Comparison of ENCODE assay signal across 8 cellular contexts in genomic region chr21:36060159-36060921, GRCh38. TPM values are rescaled to one million over a fixed set of nuclear protein-coding genes. Genes with fewer than 3 reads are reported as not detected.
A peak's percentile ranks its signal among the peaks of the same experiment; 100 is the strongest.
DNase-seq lines count a peak whose midpoint lies in the region; ATAC-seq and TF ChIP-seq lines count a peak whose summit lies in the region.

Gene SETD4 (minus strand): TSS chr21:36060526. CDS start chr21:36058888, 1,638 bp downstream.

- H3K79me2 ChIP-seq in PC-9 (ENCODE audit: low read depth) = peaks cover 20% of the 10 kb centered on the region

- WGBS in esophagus, 2 donors = 0% methylated on average over 57 of the region's 57 CpGs

- intact Hi-C loops in PC-9 (cut with micrococcal nuclease; ENCODE audit: unreplicated experiment) = loop anchor here (1.0 to 5.0 kb wide), 2 partner anchors 53 to 147 kb away; no protein-coding TSS in a partner anchor

- POLR2A ChIA-PET in PC-9 (lab: Charles Lee; ENCODE audit: unreplicated experiment) = interaction anchor here (0.5 to 1.0 kb wide), 2 partner anchors 9 to 19 kb away, joined by 4 to 8 read pairs; partner anchors contain the start of gene CBR1

- peak within 1 kb of the TSS; percentile 88 for H2AFZ ChIP-seq in PC-9

- CTCF ChIA-PET in PC-9 (lab: Charles Lee) = no interaction called here

- H3K9me3 ChIP-seq in PC-9 (ENCODE audit: insufficient read depth, low read depth) (no peaks in the 10 kb centered on the region), esophagus (ENCODE audit: control insufficient read depth in 2 of 2, insufficient read depth in 1 of 2, low read depth in 1 of 2, low read length in 1 of 2) (no peaks in the 10 kb centered on the region), muscle layer of colon (ENCODE audit: low read length) (no peaks in the 10 kb centered on the region)

- H3K9ac ChIP-seq in muscle layer of colon (ENCODE audit: low read length) = peak within 1 kb of the TSS; percentile 6

- H3K36me3 ChIP-seq in PC-9 (ENCODE audit: low read depth) (peaks cover 5% of the 10 kb centered on the region; the same call in 1 of the 2 replicates), esophagus (ENCODE audit: control insufficient read depth in 2 of 2, insufficient read depth in 2 of 2, low read length in 1 of 2) (peaks cover 3 to 13% of the 10 kb centered on the region in 2 donors), muscle layer of colon (ENCODE audit: insufficient read depth, low read length) (peaks cover 32% of the 10 kb centered on the region)

- TSS peak; percentile 96 for BruUV-seq in PC-9 (replicated peaks; lab: Mats Ljungman, UMichigan)

- peak within 1 kb of the TSS; percentile 99 for H3K4me3 ChIP-seq in Jurkat, Clone E6-1 (ENCODE audit: low read length)
- peak within 1 kb of the TSS; percentile 96 for H3K4me3 ChIP-seq in PC-9
- H3K4me3 ChIP-seq in esophagus (ENCODE audit: low read depth in 1 of 2, low read length in 2 of 2) = peak within 1 kb of the TSS; percentile 71 to 99
- peak within 1 kb of the TSS; percentile 71 to 75 for H3K4me3 ChIP-seq in muscle layer of colon (ENCODE audit: low read depth in 1 of 2, low read length in 2 of 2)

- peaks cover 16% of the 10 kb centered on the region for H3K4me1 ChIP-seq in PC-9 (replicated peaks; ENCODE audit: insufficient read depth)
- no peaks in the 10 kb centered on the region for H3K4me1 ChIP-seq in esophagus (ENCODE audit: control insufficient read depth in 2 of 2, insufficient read depth in 2 of 2, low read length in 1 of 2)
- H3K4me1 ChIP-seq in muscle layer of colon (ENCODE audit: insufficient read depth, low read length) = peaks cover 4% of the 10 kb centered on the region

- no peak for TF ChIP-seq CTCF in PC-9 (conservative IDR thresholded peaks at IDR 0.05)

- H3F3A ChIP-seq in PC-9 (ENCODE audit: insufficient read depth, low read depth) = peaks cover 9% of the 10 kb centered on the region; the same call in 1 of the 2 replicates

- peak; percentile 87 for ATAC-seq in GM21619 (IDR thresholded peaks at IDR 0.05; ENCODE audit: unreplicated experiment)

- H4K20me1 ChIP-seq in PC-9 (ENCODE audit: insufficient read depth) = no peaks in the 10 kb centered on the region

- H3K27me3 ChIP-seq in PC-9 (ENCODE audit: insufficient read depth, low read depth) = no peaks in the 10 kb centered on the region
- no peaks in the 10 kb centered on the region for H3K27me3 ChIP-seq in esophagus (ENCODE audit: control insufficient read depth in 1 of 2, insufficient read depth in 2 of 2, low read length in 2 of 2)
- no peaks in the 10 kb centered on the region for H3K27me3 ChIP-seq in muscle layer of colon (ENCODE audit: control insufficient read depth in 1 of 2, insufficient read depth in 2 of 2, low read length in 2 of 2)

- no peaks in the 10 kb centered on the region for H3K9me2 ChIP-seq in PC-9 (ENCODE audit: insufficient read depth)

- H3K4me2 ChIP-seq in PC-9 = peak within 1 kb of the TSS; percentile 86

- peak within 1 kb of the TSS; percentile 81 for H3K27ac ChIP-seq in PC-9
- peak within 1 kb of the TSS; percentile 91 to 96 for H3K27ac ChIP-seq in esophagus (ENCODE audit: low read depth in 2 of 2, low read length in 1 of 2)
- H3K27ac ChIP-seq in muscle layer of colon (ENCODE audit: low read depth, low read length) = peak within 1 kb of the TSS; percentile 87

- DNase-seq in DMS153 (lab: John Stamatoyannopoulos, UW) = peak; percentile 80
- DNase-seq in Jurkat, Clone E6-1 (ENCODE audit: low read depth, low spot score) = peak; percentile 94
- DNase-seq in PC-9 = peak; percentile 86 to 91
- peak; percentile 96 for DNase-seq in activated T-cell treated with anti-CD3 and anti-CD28 coated beads, Interleukin-2, amount 50 U/mL, for 1 hour
- peak; percentile 91 for DNase-seq in stimulated activated CD8-positive, alpha-beta memory T cell treated with anti-CD3 and anti-CD28 coated beads, Interleukin-7, amount 100 ng/mL, for 24 hours (ENCODE audit: low read depth)

RNA-seq across cellular contexts. Expression of gene SETD4, which starts in this region (rescaled TPM):
- polyA plus RNA-seq in Jurkat, Clone E6-1 (2012; ENCODE audit: insufficient read depth, insufficient read length) = 14.8 TPM
- total RNA-seq in PC-9 (2021) = 24.2 and 27.3 TPM in 2 replicates
- polyA plus RNA-seq in esophagus = 10 to 100 TPM in 1 of 2 donors, 1 to 10 TPM in 1; 9.1 to 13.7 TPM

Comparison
In these comparisons a context has a peak if more than half of its experiments do, and no peak if none do; other contexts are left out.
1. Peak in every context shown above with its lines: DNase-seq, ATAC-seq, H3K4me3 ChIP-seq and H3K27ac ChIP-seq.